Comparison of ENCODE assay signal across 8 cellular contexts in the genomic region with DNA sequence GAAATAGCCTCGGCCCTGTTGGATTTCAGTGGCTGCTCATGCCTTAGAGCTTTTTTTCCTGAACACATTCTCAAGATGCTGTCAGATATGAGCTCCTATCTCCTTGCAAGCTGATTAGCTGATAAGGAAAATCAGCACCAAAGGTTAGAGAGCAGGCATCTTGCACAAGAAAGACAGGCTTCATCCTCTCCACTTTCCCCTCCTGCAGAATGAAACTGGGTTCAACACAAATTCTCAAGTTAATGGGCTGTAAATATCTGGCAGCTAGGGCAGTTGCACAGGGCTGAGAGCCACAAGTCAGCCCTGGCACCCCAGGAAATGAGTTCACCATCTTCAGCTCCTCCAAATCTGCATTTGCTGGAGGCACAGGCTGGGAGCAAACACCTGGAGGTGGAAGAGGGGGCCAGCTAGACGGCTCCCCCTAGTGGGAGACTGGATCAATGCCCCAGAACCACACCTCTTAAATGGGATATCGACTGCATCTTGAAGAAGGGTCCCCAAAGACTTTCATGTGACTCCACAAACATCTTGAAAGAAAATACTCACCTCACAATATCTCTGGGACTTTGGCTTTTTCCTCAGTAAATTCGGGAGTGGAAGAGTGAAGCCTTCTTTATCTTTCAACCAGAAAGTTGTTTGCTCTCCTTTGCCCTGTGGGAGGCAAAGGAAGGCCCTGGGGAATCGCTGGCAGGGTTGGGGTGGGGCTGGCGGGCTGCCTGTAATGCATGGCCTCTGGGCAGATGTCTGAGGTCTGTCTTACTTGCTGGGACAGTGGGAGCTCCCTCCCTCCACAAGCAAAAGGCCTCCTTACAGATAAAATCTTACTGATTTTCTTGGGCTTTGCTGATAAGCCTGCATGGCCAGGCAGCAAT. TPM values are rescaled to one million over a fixed set of nuclear protein-coding genes. Genes with fewer than 3 reads are reported as not detected.
DNase-seq lines count a peak whose midpoint lies in the region; ATAC-seq and TF ChIP-seq lines count a peak whose summit lies in the region.

No MANE protein-coding gene starts in this region.

- peaks cover 0 to 34% (median 2%) of the 10 kb centered on the region in 45 donors for H3K27me3 ChIP-seq in dorsolateral prefrontal cortex

- peak in 55 of 56 donors; percentile 27 to 69 (median 52) for TF ChIP-seq CTCF in dorsolateral prefrontal cortex (IDR thresholded peaks at IDR 0.05 in 54 of 56, conservative IDR thresholded peaks at IDR 0.05 in 2 of 56; ENCODE audit: low read depth in 1 of 56, partially characterized antibody in 56 of 56)

- peak overlapping the region in 14 of 59 donors; percentile 3 to 59 (median 34) for H3K27ac ChIP-seq in dorsolateral prefrontal cortex

- H3K36me3 Mint-ChIP-seq in memory B cell = no peaks in the 10 kb centered on the region

- no peaks in the 10 kb centered on the region for H3K9me3 Mint-ChIP-seq in memory B cell

- intact Hi-C loops in dorsolateral prefrontal cortex (cut with DNase I) = no loop called here

- no peak overlapping the region for H3K27ac Mint-ChIP-seq in memory B cell

- DNase-seq in CD1c-positive myeloid dendritic cell (ENCODE audit: extremely low spot score) = peak; percentile 30
- peak in 3 of 5 donors; percentile 2 to 29 (median 4) for DNase-seq in T-helper 1 cell
- DNase-seq in dorsolateral prefrontal cortex = peak in 2 of 10 donors; percentile 5 to 44
- DNase-seq in memory B cell (ENCODE audit: low spot score in 2 of 2) = peak; percentile 37 to 40
- peak; percentile 47 for DNase-seq in ureter (ENCODE audit: low spot score)

- H3K4me3 Mint-ChIP-seq in memory B cell = no peak overlapping the region

- ATAC-seq in GM18861 (IDR thresholded peaks at IDR 0.05; ENCODE audit: unreplicated experiment) (peak; percentile 70), HG03469 (IDR thresholded peaks at IDR 0.05; ENCODE audit: unreplicated experiment) (peak; percentile 69), memory B cell (ENCODE audit: low read depth) (peak; percentile 69), HG03025 (IDR thresholded peaks at IDR 0.05; ENCODE audit: low FRiP score, unreplicated experiment) (no peak)

- no peak overlapping the region for H3K4me3 ChIP-seq in dorsolateral prefrontal cortex

- peaks cover 2% of the 10 kb centered on the region for H3K4me1 Mint-ChIP-seq in memory B cell

- peaks cover 7% of the 10 kb centered on the region for H3K27me3 Mint-ChIP-seq in memory B cell

RNA-seq across cellular contexts. Expression of gene TECTB, which starts 24.7 kb away (rescaled TPM):
- under 1 TPM in 22 of 120 experiments, not detected in 98; 0.11 to 0.82 (median 0.20) TPM for total RNA-seq in dorsolateral prefrontal cortex
- total RNA-seq in ureter = not detected
